8 cellular contexts compared by ENCODE assay signal in the genomic region with DNA sequence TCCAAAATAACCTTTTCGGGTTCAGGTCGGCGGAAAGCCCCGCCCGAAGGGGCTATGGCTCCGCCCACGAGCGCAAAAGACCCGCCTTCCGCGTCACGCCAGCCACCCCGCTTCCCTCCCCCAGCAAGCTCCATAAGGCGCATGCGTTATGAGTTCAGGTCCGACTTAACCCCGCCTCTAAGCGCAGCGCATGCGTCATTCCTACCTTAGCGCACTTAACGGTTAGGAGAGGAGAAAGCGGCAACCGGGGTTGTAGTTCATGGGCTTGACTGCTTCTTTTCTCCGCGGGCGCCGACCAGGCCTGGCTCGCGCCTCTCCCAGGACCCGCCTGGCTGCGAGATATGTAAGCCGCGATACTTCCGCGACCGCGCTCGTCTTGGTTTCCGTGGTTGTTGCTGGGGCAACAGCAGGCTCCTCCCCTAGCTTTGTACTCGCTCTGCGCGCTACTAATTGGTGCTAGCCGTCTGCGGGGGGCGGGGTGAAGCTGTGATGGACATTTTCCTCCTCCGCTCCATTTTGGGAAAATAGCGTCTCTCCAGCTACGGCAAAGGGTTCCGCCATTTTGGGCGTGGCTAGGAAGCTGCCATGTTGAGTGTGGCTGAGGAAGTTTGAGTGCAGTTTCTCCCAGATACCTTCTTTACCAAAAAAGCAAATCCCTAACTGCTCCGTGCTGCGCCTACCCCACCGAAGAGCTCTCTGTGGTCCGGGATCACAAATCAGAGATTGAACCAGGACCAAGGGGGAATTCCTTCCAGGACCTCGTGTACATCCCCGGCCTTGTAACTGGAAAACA. TPM values are rescaled to one million over a fixed set of nuclear protein-coding genes. Genes with fewer than 3 reads are reported as not detected.
DNase-seq lines count a peak whose midpoint lies in the region; ATAC-seq and TF ChIP-seq lines count a peak whose summit lies in the region.

A gene with protein sequence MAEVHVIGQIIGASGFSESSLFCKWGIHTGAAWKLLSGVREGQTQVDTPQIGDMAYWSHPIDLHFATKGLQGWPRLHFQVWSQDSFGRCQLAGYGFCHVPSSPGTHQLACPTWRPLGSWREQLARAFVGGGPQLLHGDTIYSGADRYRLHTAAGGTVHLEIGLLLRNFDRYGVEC (minus strand): TSS at position 397 of the 793 bp plus-strand sequence. CDS start 630 bp downstream, outside the sequence.

- H3K4me3 ChIP-seq in HFF-Myc (replicated peaks; ENCODE audit: low read depth, low read length) (peak within 1 kb of the TSS; percentile 69), gastroesophageal sphincter (peak within 1 kb of the TSS; percentile 71 to 78), neutrophil (ENCODE audit: low read depth in 1 of 2, low read length in 1 of 2) (peak within 1 kb of the TSS; percentile 84 to 87)

- H3K4me3 Mint-ChIP-seq in activated naive CD4-positive, alpha-beta T cell treated with anti-CD3 and anti-CD28 coated beads, Interleukin-2, amount 10 ng/mL, durations not matched to agents 7 days and 5 days: peak within 1 kb of the TSS; percentile 81

- DNase-seq in GM03348 (ENCODE audit: low spot score) (peak; percentile 98), HFF-Myc (ENCODE audit: extremely low read depth, low read depth) (peak; percentile 97), NAMALWA (ENCODE audit: low spot score) (peak; percentile 99), SK-N-DZ (ENCODE audit: low spot score) (peak; percentile 96), superior temporal gyrus (ENCODE audit: extremely low spot score) (peak; percentile 99)
- peak; percentile 99 for DNase-seq in activated naive CD4-positive, alpha-beta T cell treated with anti-CD3 and anti-CD28 coated beads, Interleukin-2, amount 10 ng/mL, durations not matched to agents 7 days and 5 days

- TF ChIP-seq CTCF in HFF-Myc (IDR thresholded peaks at IDR 0.05; ENCODE audit: low read depth, low read length, missing control alignments) (no peak), gastroesophageal sphincter (IDR thresholded peaks at IDR 0.05) (no peak), neutrophil (IDR thresholded peaks at IDR 0.05) (peak; percentile 30)

- peaks cover 0 to 26% (median 0%) of the 10 kb centered on the region in 3 donors for H3K4me1 ChIP-seq in gastroesophageal sphincter
- H3K4me1 ChIP-seq in neutrophil (ENCODE audit: control insufficient read depth in 1 of 2, insufficient read depth in 1 of 2, low read depth in 1 of 2, low read length in 1 of 2): peaks cover 69 to 72% of the 10 kb centered on the region in 2 experiments

- no peak for TF ChIP-seq EP300 in gastroesophageal sphincter (IDR thresholded peaks at IDR 0.05)

- no peaks in the 10 kb centered on the region for H3K9me3 Mint-ChIP-seq in activated naive CD4-positive, alpha-beta T cell treated with anti-CD3 and anti-CD28 coated beads, Interleukin-2, amount 10 ng/mL, durations not matched to agents 7 days and 5 days

- H3K27me3 ChIP-seq in gastroesophageal sphincter (no peaks in the 10 kb centered on the region), neutrophil (no peaks in the 10 kb centered on the region)

- ATAC-seq in gastroesophageal sphincter: peak; percentile 98

- peak; percentile 42 to 44 for TF ChIP-seq POLR2A in gastroesophageal sphincter (IDR thresholded peaks at IDR 0.05)

- H3K27me3 Mint-ChIP-seq in activated naive CD4-positive, alpha-beta T cell treated with anti-CD3 and anti-CD28 coated beads, Interleukin-2, amount 10 ng/mL, durations not matched to agents 7 days and 5 days: no peaks in the 10 kb centered on the region

- H3K4me1 Mint-ChIP-seq in activated naive CD4-positive, alpha-beta T cell treated with anti-CD3 and anti-CD28 coated beads, Interleukin-2, amount 10 ng/mL, durations not matched to agents 7 days and 5 days: peaks cover 40% of the 10 kb centered on the region

- H3K36me3 ChIP-seq in gastroesophageal sphincter: peaks cover 0 to 4% of the 10 kb centered on the region in 2 donors
- no peaks in the 10 kb centered on the region for H3K36me3 ChIP-seq in neutrophil

- WGBS in gastroesophageal sphincter (ENCODE audit: low coverage in 1 of 2), 2 donors: 1% methylated on average over 12 of the region's 57 CpGs; no CpG with 5 or more reads in 1 of the 2 donors

- peaks cover 18% of the 10 kb centered on the region for H3K36me3 Mint-ChIP-seq in activated naive CD4-positive, alpha-beta T cell treated with anti-CD3 and anti-CD28 coated beads, Interleukin-2, amount 10 ng/mL, durations not matched to agents 7 days and 5 days

- CTCF ChIA-PET in activated naive CD4-positive, alpha-beta T cell treated with anti-CD3 and anti-CD28 coated beads, Interleukin-2, amount 10 ng/mL, durations not matched to agents 7 days and 5 days (lab: Charles Lee): interaction anchor here (0.7 to 3.5 kb wide), 8 partner anchors 9 to 207 kb away, joined by 3 to 16 read pairs (median 4); partner anchors contain the start of gene DMAC2

- H3K27ac Mint-ChIP-seq in activated naive CD4-positive, alpha-beta T cell treated with anti-CD3 and anti-CD28 coated beads, Interleukin-2, amount 10 ng/mL, durations not matched to agents 7 days and 5 days: peak within 1 kb of the TSS; percentile 98

- peak within 1 kb of the TSS; percentile 91 to 100 (median 98) for H3K27ac ChIP-seq in gastroesophageal sphincter
- peak within 1 kb of the TSS; percentile 100 for H3K27ac ChIP-seq in neutrophil

- H3K9me3 ChIP-seq in gastroesophageal sphincter (no peaks in the 10 kb centered on the region), neutrophil (no peaks in the 10 kb centered on the region)

RNA-seq across cellular contexts. Expression of the gene that starts here (rescaled TPM):
- 6.4 and 15.3 TPM in 2 replicates for polyA plus RNA-seq in SK-N-DZ (2014; cell fraction: cytosol; rRNA removed)
- 5.4 and 8.1 TPM in 2 replicates for polyA plus RNA-seq in SK-N-DZ (2014; cell fraction: nucleus; rRNA removed)
- total RNA-seq in gastroesophageal sphincter: 10 to 100 TPM in 1 of 4 donors, 1 to 10 TPM in 3; 5.2 to 10.1 (median 6.7) TPM

Comparison
In these comparisons a context has a peak if more than half of its experiments do, and no peak if none do; other contexts are left out.
1. Peak in every context shown above with its lines: DNase-seq, ATAC-seq, H3K4me3 ChIP-seq and H3K27ac ChIP-seq.